ENCODE assay signal across 8 cellular contexts in the genomic region with DNA sequence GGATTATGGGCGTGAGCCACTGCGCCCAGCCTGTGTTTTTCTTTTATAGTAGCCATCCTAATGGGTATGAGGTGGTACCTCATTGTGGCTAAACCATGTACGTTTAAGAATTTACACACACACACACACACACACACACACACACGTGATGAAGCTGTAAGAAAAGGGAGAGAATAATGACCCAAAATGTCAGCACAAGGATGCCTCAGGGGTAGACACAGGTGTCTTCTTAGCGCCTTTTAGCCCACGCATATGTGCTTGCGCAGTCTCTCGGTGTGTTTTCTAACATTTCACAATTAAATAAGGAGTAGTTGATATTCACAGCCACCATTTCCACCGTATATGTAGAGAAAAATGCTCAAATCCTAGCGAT. TPM values are rescaled to one million over a fixed set of nuclear protein-coding genes. Genes with fewer than 3 reads are reported as not detected.
DNase-seq lines count a peak whose midpoint lies in the region; ATAC-seq and TF ChIP-seq lines count a peak whose summit lies in the region.

No MANE protein-coding gene starts in this region.

- TF ChIP-seq CTCF in Caco-2 (IDR thresholded peaks at IDR 0.05; ENCODE audit: insufficient read depth in 1 of 2, low read depth in 1 of 2, low read length in 1 of 2, severe bottlenecking in 1 of 2, unreplicated experiment in 1 of 2) = no peak
- TF ChIP-seq CTCF in chondrocyte (IDR thresholded peaks at IDR 0.05) = no peak

- DNase-seq in Caco-2 (peak in 1 of 2 experiments; percentile 27), MG63 (no peak), chondrocyte (ENCODE audit: low spot score) (no peak), naive B cell (no peak), DMS 273 treated with DMSO at 0.1 percent for 48 hours (lab: John Stamatoyannopoulos, UW) (no peak), cerebellar cortex (ENCODE audit: low spot score) (no peak)
- no peak for DNase-seq in activated CD8-positive, alpha-beta memory T cell treated with anti-CD3 and anti-CD28 coated beads, Interleukin-2, amount 50 U/mL, for 48 hours

- H3K27me3 ChIP-seq in Caco-2 (replicated peaks; ENCODE audit: control insufficient read depth, insufficient read depth, low read length) (no peaks in the 10 kb centered on the region), MG63 (no peaks in the 10 kb centered on the region)

- peaks cover 6% of the 10 kb centered on the region for H3K4me1 Mint-ChIP-seq in Caco-2 (ENCODE audit: low read depth, unreplicated experiment)
- H3K4me1 Mint-ChIP-seq in chondrocyte (ENCODE audit: low read depth) = peaks cover 41% of the 10 kb centered on the region
- peaks cover 48 to 70% (median 67%) of the 10 kb centered on the region in 3 donors for H3K4me1 Mint-ChIP-seq in naive B cell

- no TSS peak for BruUV-seq in Caco-2 (replicated peaks; lab: Mats Ljungman, UMichigan)

- H3K4me3 Mint-ChIP-seq in Caco-2 (ENCODE audit: unreplicated experiment) = peak overlapping the region; percentile 74
- H3K4me3 Mint-ChIP-seq in chondrocyte (ENCODE audit: unreplicated experiment) = peak overlapping the region; percentile 70
- peak overlapping the region; percentile 82 to 96 (median 91) for H3K4me3 Mint-ChIP-seq in naive B cell

- H3K36me3 Mint-ChIP-seq in Caco-2 (ENCODE audit: insufficient read depth, unreplicated experiment) = no peaks in the 10 kb centered on the region
- H3K36me3 Mint-ChIP-seq in chondrocyte (ENCODE audit: low read depth) = no peaks in the 10 kb centered on the region
- no peaks in the 10 kb centered on the region for H3K36me3 Mint-ChIP-seq in naive B cell

- H3K4me1 ChIP-seq in Caco-2 = peaks cover 31% of the 10 kb centered on the region

- CTCF ChIA-PET in Caco-2 (lab: Charles Lee) = no interaction called here

- H3K36me3 ChIP-seq in Caco-2 (ENCODE audit: control insufficient read depth, insufficient read depth, low read length) = peaks cover 1% of the 10 kb centered on the region; the same call in 1 of the 2 replicates
- H3K36me3 ChIP-seq in MG63 = peaks cover 5% of the 10 kb centered on the region; the same call in 1 of the 2 replicates

- ATAC-seq in naive B cell (ENCODE audit: low read depth in 2 of 2) = peak in 1 of 2 donors; percentile 1
- ATAC-seq in GM21526 (IDR thresholded peaks at IDR 0.05; ENCODE audit: low FRiP score, unreplicated experiment) = no peak

- H3K9me3 Mint-ChIP-seq in Caco-2 (ENCODE audit: unreplicated experiment) (no peaks in the 10 kb centered on the region), chondrocyte (ENCODE audit: low read depth) (no peaks in the 10 kb centered on the region), naive B cell (no peaks in the 10 kb centered on the region)

- no peaks in the 10 kb centered on the region for H3K9me3 ChIP-seq in Caco-2
- H3K9me3 ChIP-seq in MG63 = no peaks in the 10 kb centered on the region

- POLR2A ChIA-PET in Caco-2 (lab: Charles Lee) = no interaction called here

- H3K27ac Mint-ChIP-seq in Caco-2 (ENCODE audit: unreplicated experiment) = peak overlapping the region; percentile 53
- H3K27ac Mint-ChIP-seq in chondrocyte (ENCODE audit: unreplicated experiment) = peak overlapping the region; percentile 88
- H3K27ac Mint-ChIP-seq in naive B cell = peak overlapping the region; percentile 95 to 99 (median 98)

- peak overlapping the region; percentile 86 for H3K4me3 ChIP-seq in Caco-2 (ENCODE audit: low read depth, low read length)
- peak overlapping the region; percentile 86 for H3K4me3 ChIP-seq in MG63

- H3K27me3 Mint-ChIP-seq in Caco-2 (ENCODE audit: insufficient read depth, unreplicated experiment) = no peaks in the 10 kb centered on the region
- no peaks in the 10 kb centered on the region for H3K27me3 Mint-ChIP-seq in chondrocyte (ENCODE audit: low read depth)
- H3K27me3 Mint-ChIP-seq in naive B cell = no peaks in the 10 kb centered on the region

- intact Hi-C loops in Caco-2 (cut with micrococcal nuclease; ENCODE audit: unreplicated experiment) = no loop called here

RNA-seq across cellular contexts. Expression of gene PFKL, which starts 0.8 kb away (rescaled TPM):
- total RNA-seq in Caco-2 (2022) = 137 and 140 TPM in 2 replicates
- 111 and 175 TPM in 2 replicates for total RNA-seq in MG63 (2014; rRNA removed; shearing (Covaris generic); ENCODE audit: low replicate concordance)
- total RNA-seq in chondrocyte = 112 to 129 TPM (median 129 TPM) in 3 replicates
- polyA plus RNA-seq in naive B cell (ENCODE audit: low read depth in 6 of 6) = 100 to 1,000 TPM; 165 to 210 (median 189) TPM

RNA-seq across cellular contexts. Expression of gene AIRE, which starts 13.4 kb away (rescaled TPM):
- total RNA-seq in Caco-2 (2022) (not detected in 2 replicates), chondrocyte (not detected in 3 replicates)
- not detected in 2 replicates for total RNA-seq in MG63 (2014; rRNA removed; shearing (Covaris generic); ENCODE audit: low replicate concordance)
- 1 to 10 TPM in 2 of 6 donors, under 1 TPM in 4; 0.34 to 1.7 (median 0.77) TPM for polyA plus RNA-seq in naive B cell (ENCODE audit: low read depth in 6 of 6)

RNA-seq across cellular contexts. Expression of gene DNMT3L, which starts 37.4 kb away (rescaled TPM):
- total RNA-seq in Caco-2 (2022) (0.67 and 0.95 TPM in 2 replicates), chondrocyte (not detected in 3 replicates)
- not detected in 2 replicates for total RNA-seq in MG63 (2014; rRNA removed; shearing (Covaris generic); ENCODE audit: low replicate concordance)
- not detected for polyA plus RNA-seq in naive B cell (ENCODE audit: low read depth in 6 of 6)

RNA-seq across cellular contexts. Expression of gene CFAP410, which starts 40.1 kb away (rescaled TPM):
- 16.5 and 20.1 TPM in 2 replicates for total RNA-seq in Caco-2 (2022)
- total RNA-seq in MG63 (2014; rRNA removed; shearing (Covaris generic); ENCODE audit: low replicate concordance) = 24.3 and 34.9 TPM in 2 replicates
- 14.2 to 19.5 TPM (median 17.7 TPM) in 3 replicates for total RNA-seq in chondrocyte
- 10 to 100 TPM; 28.1 to 44.6 (median 35.1) TPM for polyA plus RNA-seq in naive B cell (ENCODE audit: low read depth in 6 of 6)

RNA-seq across cellular contexts. Expression of gene TRPM2, which starts 54.4 kb away (rescaled TPM):
- total RNA-seq in Caco-2 (2022) (0.07 and 0.20 TPM in 2 replicates), chondrocyte (0.21 to 0.32 TPM in 2 of 3 replicates, not detected in the other)
- total RNA-seq in MG63 (2014; rRNA removed; shearing (Covaris generic); ENCODE audit: low replicate concordance) = 0.13 TPM in 1 of 2 replicates, not detected in the other
- polyA plus RNA-seq in naive B cell (ENCODE audit: low read depth in 6 of 6) = 1 to 10 TPM in 5 of 6 donors, under 1 TPM in 1; 0.48 to 4.8 (median 2.6) TPM
